ENCODE assay signal across 23 cellular contexts in the genomic region with DNA sequence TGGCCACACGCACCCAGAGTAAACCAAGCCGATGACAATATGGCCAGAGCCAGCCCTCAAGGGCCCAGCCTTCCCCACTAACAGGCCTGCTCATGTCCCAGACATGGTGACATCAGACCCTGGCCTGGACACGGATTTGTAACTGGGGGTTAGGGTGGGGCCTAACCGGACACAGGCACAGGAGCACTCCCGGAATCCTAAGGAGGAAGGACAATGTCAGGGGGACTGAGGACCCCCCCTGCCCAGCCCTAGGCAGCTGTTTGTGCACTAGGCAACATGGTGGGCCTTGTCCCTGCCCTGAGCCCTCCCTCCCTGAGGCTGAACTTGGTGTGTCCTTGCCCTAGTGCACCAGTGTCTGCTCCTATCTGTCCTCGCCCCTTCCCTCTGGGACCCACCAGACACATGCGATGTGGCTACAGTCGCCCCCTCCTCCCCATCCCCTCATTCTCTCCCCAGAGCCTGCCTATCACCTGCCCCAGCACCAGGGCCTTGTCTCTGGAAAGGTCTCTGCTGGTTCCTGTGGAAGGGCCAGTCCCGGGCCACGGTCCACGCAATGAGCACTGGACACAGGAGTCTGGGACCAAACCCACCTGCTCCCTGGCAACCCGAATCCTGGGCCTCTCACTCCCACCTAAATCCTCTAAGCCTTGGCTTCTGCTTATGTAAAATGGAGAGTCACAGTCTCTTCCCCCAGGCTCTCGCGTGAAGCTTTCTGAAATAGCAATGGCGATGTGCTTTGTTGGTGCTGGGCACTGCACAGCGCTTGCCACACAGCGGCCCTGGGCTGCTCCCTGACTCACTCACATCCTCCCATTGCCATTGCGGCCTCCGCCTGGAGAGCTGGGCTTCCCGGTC.
A peak's percentile ranks its signal among the peaks of the same experiment; 100 is the strongest.
DNase-seq lines count a peak whose midpoint lies in the region; ATAC-seq and TF ChIP-seq lines count a peak whose summit lies in the region.
"Had no signal": no experiment of that assay in that cellular context is flagged by ENCODE, and none has a peak within 500 bp of the region (broad histone marks: within the 10 kb centered on the region; RNA-seq: fewer than 3 reads in every experiment).

No MANE protein-coding gene starts in this region.

- peak overlapping the region; percentile 59 for H2AFZ ChIP-seq in neural progenitor cell (replicated peaks)
- no peak overlapping the region for H2AFZ ChIP-seq in osteoblast (ENCODE audit: low read length)

- H3F3A ChIP-seq in neural progenitor cell (ENCODE audit: low read depth): no peaks in the 10 kb centered on the region

- H3K36me3 Mint-ChIP-seq in neural progenitor cell: no peaks in the 10 kb centered on the region
- H3K36me3 Mint-ChIP-seq: CD4-positive, CD25-positive, alpha-beta regulatory T cell had no signal

- no peaks in the 10 kb centered on the region for H3K4me1 ChIP-seq in colonic mucosa
- H3K4me1 ChIP-seq in neural progenitor cell: no peaks in the 10 kb centered on the region
- H3K4me1 ChIP-seq in osteoblast (ENCODE audit: insufficient read depth, low read length): no peaks in the 10 kb centered on the region
- H3K4me1 ChIP-seq: SJCRH30 had no signal

- H3K9me3 ChIP-seq in colonic mucosa (no peaks in the 10 kb centered on the region), neural progenitor cell (ENCODE audit: low read depth) (peaks cover 3% of the 10 kb centered on the region), osteoblast (ENCODE audit: low read depth, low read length) (no peaks in the 10 kb centered on the region)
- H3K9me3 ChIP-seq: SJCRH30 had no signal

- no peaks in the 10 kb centered on the region for H4K20me1 ChIP-seq in neural progenitor cell (ENCODE audit: low read depth)
- H4K20me1 ChIP-seq in osteoblast (ENCODE audit: insufficient read depth, low read length): no peaks in the 10 kb centered on the region

- no peak for ATAC-seq in stimulated activated naive CD8-positive, alpha-beta T cell treated with anti-CD3 and anti-CD28 coated beads, Interleukin-15, amount 100 ng/mL, for 72 hours
- no peak for ATAC-seq in GM21717 (IDR thresholded peaks at IDR 0.05; ENCODE audit: unreplicated experiment)
- ATAC-seq: Panc1 had no signal

- H3K4me3 ChIP-seq in H7 (ENCODE audit: insufficient read depth, low read depth, low read length) (no peak overlapping the region), colonic mucosa (no peak overlapping the region), neural progenitor cell (no peak overlapping the region), osteoblast (ENCODE audit: insufficient read depth, low read length) (no peak overlapping the region)
- H3K4me3 ChIP-seq: MG63, SJCRH30 had no signal

- H3K9ac ChIP-seq in colonic mucosa (ENCODE audit: low read depth in 2 of 2, low read length in 2 of 2) (no peak overlapping the region), neural progenitor cell (no peak overlapping the region)

- H3K4me2 ChIP-seq in neural progenitor cell (no peak overlapping the region), osteoblast (ENCODE audit: insufficient read depth, low read length) (no peak overlapping the region)

- H3K27ac ChIP-seq in colonic mucosa (no peak overlapping the region), neural progenitor cell (no peak overlapping the region), osteoblast (ENCODE audit: low read depth, low read length) (no peak overlapping the region)
- H3K27ac ChIP-seq: SJCRH30 had no signal

- intact Hi-C loops in colonic mucosa (cut with DNase I): no loop called here

- H3K27me3 ChIP-seq in H7 (ENCODE audit: control insufficient read depth, insufficient read depth, low read length) (no peaks in the 10 kb centered on the region), colonic mucosa (no peaks in the 10 kb centered on the region), neural progenitor cell (no peaks in the 10 kb centered on the region), osteoblast (ENCODE audit: insufficient read depth, low read length) (no peaks in the 10 kb centered on the region)
- H3K27me3 ChIP-seq: MG63 had no signal

- no peak for TF ChIP-seq CTCF in colonic mucosa (IDR thresholded peaks at IDR 0.05)
- no peak for TF ChIP-seq CTCF in neural progenitor cell (IDR thresholded peaks at IDR 0.05)
- no peak for TF ChIP-seq CTCF in osteoblast (IDR thresholded peaks at IDR 0.05; ENCODE audit: extremely low read depth, low read depth, low read length)

- H3K4me1 Mint-ChIP-seq in neural progenitor cell: no peaks in the 10 kb centered on the region
- no peaks in the 10 kb centered on the region for H3K4me1 Mint-ChIP-seq in stimulated activated naive CD8-positive, alpha-beta T cell treated with anti-CD3 and anti-CD28 coated beads, Interleukin-15, amount 100 ng/mL, for 72 hours
- H3K4me1 Mint-ChIP-seq: CD4-positive, CD25-positive, alpha-beta regulatory T cell had no signal

- H3K79me2 ChIP-seq in neural progenitor cell (ENCODE audit: low read depth): no peaks in the 10 kb centered on the region
- no peaks in the 10 kb centered on the region for H3K79me2 ChIP-seq in osteoblast (ENCODE audit: insufficient read depth, low read length)

- DNase-seq in H7 (peak; percentile 8), colonic mucosa (peak; percentile 9), neural progenitor cell (ENCODE audit: low spot score) (no peak), ureter (ENCODE audit: low spot score) (peak; percentile 32), osteoblast (ENCODE audit: insufficient read length, low spot score, missing footprints) (no peak)
- no peak for DNase-seq in stimulated activated naive CD8-positive, alpha-beta T cell treated with anti-CD3 and anti-CD28 coated beads, Interleukin-15, amount 100 ng/mL, for 72 hours
- DNase-seq: ACHN; AML-193; CD4-positive, CD25-positive, alpha-beta regulatory T cell; COR-L47; GDM1; Kasumi-1; MG63; NCI-H1048; NCI-H1436; NCI-H2029; NCI-H2171; NCI-H446 treated with DMSO at 0.1 percent for 48 hours; NCI-H69 had no signal

- no peak overlapping the region for H3K27ac Mint-ChIP-seq in neural progenitor cell
- H3K27ac Mint-ChIP-seq in stimulated activated naive CD8-positive, alpha-beta T cell treated with anti-CD3 and anti-CD28 coated beads, Interleukin-15, amount 100 ng/mL, for 72 hours: no peak overlapping the region
- H3K27ac Mint-ChIP-seq: CD4-positive, CD25-positive, alpha-beta regulatory T cell had no signal

- H3K36me3 ChIP-seq in H7 (replicated peaks; ENCODE audit: control insufficient read depth, insufficient read depth, low read length): no peaks in the 10 kb centered on the region
- H3K36me3 ChIP-seq in colonic mucosa: no peaks in the 10 kb centered on the region
- no peaks in the 10 kb centered on the region for H3K36me3 ChIP-seq in neural progenitor cell
- no peaks in the 10 kb centered on the region for H3K36me3 ChIP-seq in osteoblast (ENCODE audit: insufficient read depth, low read length)
- H3K36me3 ChIP-seq: MG63, SJCRH30 had no signal

- peak overlapping the region; percentile 53 for H3K4me3 Mint-ChIP-seq in neural progenitor cell
- no peak overlapping the region for H3K4me3 Mint-ChIP-seq in stimulated activated naive CD8-positive, alpha-beta T cell treated with anti-CD3 and anti-CD28 coated beads, Interleukin-15, amount 100 ng/mL, for 72 hours
- H3K4me3 Mint-ChIP-seq: CD4-positive, CD25-positive, alpha-beta regulatory T cell; H9 had no signal

- peaks cover 8% of the 10 kb centered on the region for H3K27me3 Mint-ChIP-seq in neural progenitor cell (ENCODE audit: insufficient read depth, low read depth)
- peaks cover 17% of the 10 kb centered on the region for H3K27me3 Mint-ChIP-seq in stimulated activated naive CD8-positive, alpha-beta T cell treated with anti-CD3 and anti-CD28 coated beads, Interleukin-15, amount 100 ng/mL, for 72 hours
- H3K27me3 Mint-ChIP-seq: CD4-positive, CD25-positive, alpha-beta regulatory T cell had no signal

- H3K9me3 Mint-ChIP-seq in neural progenitor cell: peaks cover 14% of the 10 kb centered on the region
- no peaks in the 10 kb centered on the region for H3K9me3 Mint-ChIP-seq in stimulated activated naive CD8-positive, alpha-beta T cell treated with anti-CD3 and anti-CD28 coated beads, Interleukin-15, amount 100 ng/mL, for 72 hours

Comparison
In these comparisons a context has a peak if more than half of its experiments do, and no peak if none do; other contexts are left out.
1. DNase-seq: peak in H7 (single experiment), colonic mucosa (single experiment) and ureter (single experiment); none in neural progenitor cell (single experiment), osteoblast (single experiment) and stimulated activated naive CD8-positive, alpha-beta T cell treated with anti-CD3 and anti-CD28 coated beads, Interleukin-15, amount 100 ng/mL, for 72 hours (0 of 2).